In genomic region chr14:96098309-96098998, GRCh38 we compare ENCODE assay signal across 8 cellular contexts. TPM values are rescaled to one million over a fixed set of nuclear protein-coding genes. Genes with fewer than 3 reads are reported as not detected.
A peak's percentile ranks its signal among the peaks of the same experiment; 100 is the strongest.
DNase-seq lines count a peak whose midpoint lies in the region; ATAC-seq and TF ChIP-seq lines count a peak whose summit lies in the region.

No MANE protein-coding gene starts in this region.

- intact Hi-C loops in PC-3 (cut with micrococcal nuclease) = loop anchor here (2.0 to 10.0 kb wide), 3 partner anchors 42 to 534 kb away; no protein-coding TSS in a partner anchor
- intact Hi-C loops in activated T-helper 1 cell treated with anti-CD3 and anti-CD28 coated beads, Interleukin-12 subunit alpha, Interleukin-12 subunit beta, Interleukin-2, Interleukin-4 antibody, amounts not matched to agents 30 ng/mL and 10 ng/mL and 1 ng/mL, durations not matched to agents 14 hours and 24 hours and 36 hours (cut with micrococcal nuclease) = no loop called here

- H3K4me1 ChIP-seq in Karpas-422 (ENCODE audit: low read length) = peaks cover 63% of the 10 kb centered on the region
- peaks cover 16% of the 10 kb centered on the region for H3K4me1 ChIP-seq in PC-3 (ENCODE audit: insufficient read depth, low read length)
- H3K4me1 ChIP-seq in endodermal cell (ENCODE audit: control insufficient read depth, insufficient read depth, low read length) = no peaks in the 10 kb centered on the region

- H3K9me3 Mint-ChIP-seq in endodermal cell = no peaks in the 10 kb centered on the region
- H3K9me3 Mint-ChIP-seq in activated T-helper 1 cell treated with anti-CD3 and anti-CD28 coated beads, Interleukin-12 subunit alpha, Interleukin-12 subunit beta, Interleukin-2, Interleukin-4 antibody, amounts not matched to agents 30 ng/mL and 10 ng/mL and 1 ng/mL, durations not matched to agents 14 hours and 24 hours and 36 hours = no peaks in the 10 kb centered on the region

- DNase-seq in EH (ENCODE audit: low read depth) = peak; percentile 73
- DNase-seq in Karpas-422 = peak; percentile 93
- DNase-seq in PC-3 = peak; percentile 73
- DNase-seq in endodermal cell = peak; percentile 91
- peak; percentile 47 for DNase-seq in mucosa of gallbladder (ENCODE audit: low spot score)
- DNase-seq in GM19238 (ENCODE audit: insufficient read length, low spot score) = no peak
- DNase-seq in activated T-helper 1 cell treated with anti-CD3 and anti-CD28 coated beads, Interleukin-12 subunit alpha, Interleukin-12 subunit beta, Interleukin-2, Interleukin-4 antibody, amounts not matched to agents 30 ng/mL and 10 ng/mL and 1 ng/mL, durations not matched to agents 14 hours and 24 hours and 36 hours (ENCODE audit: low spot score) = no peak

- H2AFZ ChIP-seq in Karpas-422 (ENCODE audit: low read length) = peak overlapping the region; percentile 25; the same call in 1 of the 2 replicates
- no peak overlapping the region for H2AFZ ChIP-seq in PC-3 (ENCODE audit: low read length)

- H3K9me3 ChIP-seq in Karpas-422 (ENCODE audit: low read length) (no peaks in the 10 kb centered on the region), PC-3 (ENCODE audit: low read length) (no peaks in the 10 kb centered on the region), endodermal cell (ENCODE audit: control insufficient read depth, low read length) (no peaks in the 10 kb centered on the region)

- H3K27ac Mint-ChIP-seq in endodermal cell = no peak overlapping the region
- no peak overlapping the region for H3K27ac Mint-ChIP-seq in activated T-helper 1 cell treated with anti-CD3 and anti-CD28 coated beads, Interleukin-12 subunit alpha, Interleukin-12 subunit beta, Interleukin-2, Interleukin-4 antibody, amounts not matched to agents 30 ng/mL and 10 ng/mL and 1 ng/mL, durations not matched to agents 14 hours and 24 hours and 36 hours

- H3K9me2 ChIP-seq in Karpas-422 (replicated peaks; ENCODE audit: insufficient read depth, low read length) (no peaks in the 10 kb centered on the region), PC-3 (replicated peaks; ENCODE audit: low read length) (no peaks in the 10 kb centered on the region)

- H3K36me3 ChIP-seq in Karpas-422 (ENCODE audit: insufficient read depth, low read length) (no peaks in the 10 kb centered on the region), PC-3 (ENCODE audit: low read depth, low read length) (no peaks in the 10 kb centered on the region), endodermal cell (ENCODE audit: control insufficient read depth, insufficient read depth, low read length) (no peaks in the 10 kb centered on the region)

- H4K20me1 ChIP-seq in Karpas-422 (ENCODE audit: insufficient read depth, low read depth, low read length) (no peaks in the 10 kb centered on the region), PC-3 (ENCODE audit: low read length) (no peaks in the 10 kb centered on the region)

- no peak overlapping the region for H3K4me3 ChIP-seq in Karpas-422 (ENCODE audit: low read length)
- H3K4me3 ChIP-seq in PC-3 (ENCODE audit: low read length) = no peak overlapping the region
- H3K4me3 ChIP-seq in endodermal cell (ENCODE audit: low read length) = no peak overlapping the region

- no TSS peak for BruUV-seq in PC-3 (replicated peaks; lab: Mats Ljungman, UMichigan)

- CTCF ChIA-PET in PC-3 (lab: Charles Lee) = no interaction called here

- no peaks in the 10 kb centered on the region for H3K27me3 ChIP-seq in Karpas-422 (ENCODE audit: low read length)
- no peaks in the 10 kb centered on the region for H3K27me3 ChIP-seq in PC-3 (ENCODE audit: low read length)
- H3K27me3 ChIP-seq in endodermal cell (ENCODE audit: control insufficient read depth, insufficient read depth, low read length, poor library complexity, severe bottlenecking) = no peaks in the 10 kb centered on the region

- no peaks in the 10 kb centered on the region for H3K36me3 Mint-ChIP-seq in endodermal cell (ENCODE audit: low read depth)
- H3K36me3 Mint-ChIP-seq in activated T-helper 1 cell treated with anti-CD3 and anti-CD28 coated beads, Interleukin-12 subunit alpha, Interleukin-12 subunit beta, Interleukin-2, Interleukin-4 antibody, amounts not matched to agents 30 ng/mL and 10 ng/mL and 1 ng/mL, durations not matched to agents 14 hours and 24 hours and 36 hours (ENCODE audit: low read depth) = no peaks in the 10 kb centered on the region

- TF ChIP-seq CTCF in PC-3 (conservative IDR thresholded peaks at IDR 0.05; ENCODE audit: low read depth, low read length) (peak; percentile 74), endodermal cell (conservative IDR thresholded peaks at IDR 0.05) (peak; percentile 87)

- H3K4me1 Mint-ChIP-seq in endodermal cell = peaks cover 2% of the 10 kb centered on the region
- no peaks in the 10 kb centered on the region for H3K4me1 Mint-ChIP-seq in activated T-helper 1 cell treated with anti-CD3 and anti-CD28 coated beads, Interleukin-12 subunit alpha, Interleukin-12 subunit beta, Interleukin-2, Interleukin-4 antibody, amounts not matched to agents 30 ng/mL and 10 ng/mL and 1 ng/mL, durations not matched to agents 14 hours and 24 hours and 36 hours (ENCODE audit: low read depth)

- H3K79me2 ChIP-seq in Karpas-422 (ENCODE audit: low read length) (no peaks in the 10 kb centered on the region), PC-3 (ENCODE audit: low read length) (no peaks in the 10 kb centered on the region)

- H3K27ac ChIP-seq in Karpas-422 (ENCODE audit: low read length) (no peak overlapping the region), PC-3 (ENCODE audit: low read length) (no peak overlapping the region), endodermal cell (ENCODE audit: low read depth, low read length) (no peak overlapping the region)

- WGBS in endodermal cell (ENCODE audit: insufficient coverage in 1 of 2, insufficient read length in 1 of 2), 2 experiments = 69 to 70% methylated on average over 4 to 6 of the region's 6 CpGs

- H3K4me3 Mint-ChIP-seq in endodermal cell = no peak overlapping the region
- no peak overlapping the region for H3K4me3 Mint-ChIP-seq in activated T-helper 1 cell treated with anti-CD3 and anti-CD28 coated beads, Interleukin-12 subunit alpha, Interleukin-12 subunit beta, Interleukin-2, Interleukin-4 antibody, amounts not matched to agents 30 ng/mL and 10 ng/mL and 1 ng/mL, durations not matched to agents 14 hours and 24 hours and 36 hours

- ATAC-seq in PC-3 = peak; percentile 52
- ATAC-seq in HG02970 (IDR thresholded peaks at IDR 0.05; ENCODE audit: low FRiP score, unreplicated experiment) = no peak

- H3K4me2 ChIP-seq in Karpas-422 (ENCODE audit: low read depth, low read length, poor library complexity, severe bottlenecking) = peak overlapping the region; percentile 36
- no peak overlapping the region for H3K4me2 ChIP-seq in PC-3 (ENCODE audit: low read length)

- peak overlapping the region; percentile 10 for H3K9ac ChIP-seq in Karpas-422 (ENCODE audit: low read length)
- H3K9ac ChIP-seq in PC-3 (ENCODE audit: low read length) = no peak overlapping the region
- H3K9ac ChIP-seq in endodermal cell (ENCODE audit: extremely low read depth, low read length, poor library complexity, severe bottlenecking) = no peak overlapping the region

- no peaks in the 10 kb centered on the region for H3F3A ChIP-seq in PC-3 (ENCODE audit: low read length, unreplicated experiment)

- H3K27me3 Mint-ChIP-seq in endodermal cell (ENCODE audit: insufficient read depth) = no peaks in the 10 kb centered on the region
- H3K27me3 Mint-ChIP-seq in activated T-helper 1 cell treated with anti-CD3 and anti-CD28 coated beads, Interleukin-12 subunit alpha, Interleukin-12 subunit beta, Interleukin-2, Interleukin-4 antibody, amounts not matched to agents 30 ng/mL and 10 ng/mL and 1 ng/mL, durations not matched to agents 14 hours and 24 hours and 36 hours (ENCODE audit: insufficient read depth) = no peaks in the 10 kb centered on the region

- POLR2A ChIA-PET in PC-3 (lab: Charles Lee; ENCODE audit: unreplicated experiment) = no interaction called here

RNA-seq across cellular contexts. Expression of gene C14orf132, which starts 59.3 kb away (rescaled TPM):
- 0.07 and 0.11 TPM in 2 replicates for total RNA-seq in Karpas-422 (2014; rRNA removed; shearing (Covaris generic); ENCODE audit: low replicate concordance)
- total RNA-seq in PC-3 (2014; rRNA removed) (0.06 TPM in 1 of 2 replicates, not detected in the other), endodermal cell (10 to 100 TPM; 12.3 to 21.9 TPM), mucosa of gallbladder (9.5 TPM)
- 55.9 TPM for polyA plus RNA-seq in endodermal cell (2013, experiment 1 of 2)
- 52.1 TPM for polyA plus RNA-seq in endodermal cell (2013, experiment 2 of 2)
- total RNA-seq in activated T-helper 1 cell treated with anti-CD3 and anti-CD28 coated beads, Interleukin-12 subunit alpha, Interleukin-12 subunit beta, Interleukin-2, Interleukin-4 antibody, amounts not matched to agents 30 ng/mL and 10 ng/mL and 1 ng/mL, durations not matched to agents 14 hours and 24 hours and 36 hours = 0.20 and 0.21 TPM in 2 replicates

Comparison
In these comparisons a context has a peak if more than half of its experiments do, and no peak if none do; other contexts are left out.
1. DNase-seq: peak in EH (single experiment), Karpas-422 (single experiment), PC-3 (single experiment), endodermal cell (single experiment) and mucosa of gallbladder (single experiment); none in GM19238 (single experiment) and activated T-helper 1 cell treated with anti-CD3 and anti-CD28 coated beads, Interleukin-12 subunit alpha, Interleukin-12 subunit beta, Interleukin-2, Interleukin-4 antibody, amounts not matched to agents 30 ng/mL and 10 ng/mL and 1 ng/mL, durations not matched to agents 14 hours and 24 hours and 36 hours (single experiment).